1 cellular context compared by ENCODE assay signal in genomic region chr1:16020325-16020724, GRCh38.
TF ChIP-seq lines count a peak whose summit lies in the region.

No MANE protein-coding gene starts in this region.

TF ChIP-seq in HepG2, 621 proteins besides CTCF, POLR2A, EP300 and RAD21:
- no peak for TF ChIP-seq TFE3 (CRISPR knock-in tag; IDR thresholded peaks at IDR 0.05)
- no peak for TF ChIP-seq ZFP37 (CRISPR knock-in tag; IDR thresholded peaks at IDR 0.05; ENCODE audit: borderline replicate concordance)
- no peak for TF ChIP-seq HNF1A (IDR thresholded peaks at IDR 0.05; ENCODE audit: low read depth)
- no peak for TF ChIP-seq HNF1A (CRISPR knock-in tag; IDR thresholded peaks at IDR 0.05; ENCODE audit: borderline replicate concordance)
- no peak for TF ChIP-seq SATB2 (CRISPR knock-in tag; IDR thresholded peaks at IDR 0.05)
- no peak for TF ChIP-seq JUN (CRISPR knock-in tag; IDR thresholded peaks at IDR 0.05)
- no peak for TF ChIP-seq HCFC1 (IDR thresholded peaks at IDR 0.05; ENCODE audit: low read depth, low read length)
- TF ChIP-seq ZNF317 (CRISPR knock-in tag; IDR thresholded peaks at IDR 0.05), result no peak
- no peak for TF ChIP-seq ZNF44 (CRISPR knock-in tag; IDR thresholded peaks at IDR 0.05)
- no peak for TF ChIP-seq ZNF749 (CRISPR knock-in tag; IDR thresholded peaks at IDR 0.05; ENCODE audit: borderline replicate concordance)
- no peak for TF ChIP-seq KDM2A (CRISPR knock-in tag; IDR thresholded peaks at IDR 0.05; ENCODE audit: borderline replicate concordance, low read depth)
- no peak for TF ChIP-seq ZNF563 (CRISPR knock-in tag; IDR thresholded peaks at IDR 0.05)
- no peak for TF ChIP-seq ZNF253 (CRISPR knock-in tag; IDR thresholded peaks at IDR 0.05; ENCODE audit: borderline replicate concordance)
- no peak for TF ChIP-seq SMAD3 (CRISPR knock-in tag; IDR thresholded peaks at IDR 0.05)
- no peak for TF ChIP-seq TCF7 (IDR thresholded peaks at IDR 0.05; ENCODE audit: low read depth)
- no peak for TF ChIP-seq ZNF687 (CRISPR knock-in tag; IDR thresholded peaks at IDR 0.05)
- TF ChIP-seq ZNF10 (CRISPR knock-in tag; IDR thresholded peaks at IDR 0.05; ENCODE audit: borderline replicate concordance, low read depth), result no peak
- TF ChIP-seq STAT5B (CRISPR knock-in tag; IDR thresholded peaks at IDR 0.05), result no peak
- TF ChIP-seq ARID4A (CRISPR knock-in tag; IDR thresholded peaks at IDR 0.05; ENCODE audit: borderline replicate concordance), result no peak
- TF ChIP-seq FOXJ3 (CRISPR knock-in tag; IDR thresholded peaks at IDR 0.05; ENCODE audit: borderline replicate concordance), result no peak
